ENCODE assay signal across 14 cellular contexts in genomic region chr4:147778942-147779341, GRCh38. TPM values are rescaled to one million over a fixed set of nuclear protein-coding genes. Genes with fewer than 3 reads are reported as not detected.
DNase-seq lines count a peak whose midpoint lies in the region; ATAC-seq and TF ChIP-seq lines count a peak whose summit lies in the region.
"Had no signal": no experiment of that assay in that cellular context is flagged by ENCODE, and none has a peak within 500 bp of the region (broad histone marks: within the 10 kb centered on the region; RNA-seq: fewer than 3 reads in every experiment).

No MANE protein-coding gene starts in this region.

- H3K9me3 ChIP-seq in heart left ventricle, result no peaks in the 10 kb centered on the region
- H3K9me3 ChIP-seq: Peyer's patch had no signal

- ATAC-seq in GM18499 (IDR thresholded peaks at IDR 0.05; ENCODE audit: insufficient read depth, unreplicated experiment) (peak; percentile 65), GM19463 (IDR thresholded peaks at IDR 0.05; ENCODE audit: unreplicated experiment) (peak; percentile 56), HG02885 (IDR thresholded peaks at IDR 0.05; ENCODE audit: poor library complexity, unreplicated experiment) (peak; percentile 77), HG03558 (IDR thresholded peaks at IDR 0.05; ENCODE audit: extremely low read depth, unreplicated experiment) (peak; percentile 29), heart left ventricle (no peak)
- ATAC-seq: esophagus mucosa had no signal

- WGBS in heart left ventricle, 4 donors, result 92 to 96% (median 94%) methylated on average over 7 of the region's 7 CpGs

- H3K27ac ChIP-seq in heart left ventricle, result peak overlapping the region in 2 of 12 donors; percentile 5 to 74
- H3K27ac ChIP-seq: Peyer's patch had no signal

- no peaks in the 10 kb centered on the region for H3K36me3 ChIP-seq in heart left ventricle
- H3K36me3 ChIP-seq: Peyer's patch had no signal

- peaks cover 0 to 76% (median 62%) of the 10 kb centered on the region in 12 donors for H3K4me1 ChIP-seq in heart left ventricle

- no peaks in the 10 kb centered on the region for H3K27me3 ChIP-seq in heart left ventricle
- H3K27me3 ChIP-seq: Peyer's patch had no signal

- intact Hi-C loops in heart left ventricle (cut with DNase I), result loop anchor here in 3 of 10 donors (1.0 to 10.0 kb wide), 3 partner anchors 18 to 56 kb away; no protein-coding TSS in a partner anchor

- no peak for TF ChIP-seq CTCF in heart left ventricle (IDR thresholded peaks at IDR 0.05)

- H3K4me3 ChIP-seq in heart left ventricle, result no peak overlapping the region
- H3K4me3 ChIP-seq: Peyer's patch, skin epidermis had no signal

- TF ChIP-seq POLR2A in heart left ventricle (IDR thresholded peaks at IDR 0.05), result no peak

- DNase-seq in ureter (ENCODE audit: low spot score), result no peak
- no peak for DNase-seq in heart left ventricle
- no peak for DNase-seq in SHP77 treated with DMSO at 0.1 percent for 48 hours (lab: John Stamatoyannopoulos, UW)
- no peak for DNase-seq in NCI-H2227 (lab: John Stamatoyannopoulos, UW; ENCODE audit: unreplicated experiment)
- DNase-seq: activated CD8-positive, alpha-beta memory T cell treated with anti-CD3 and anti-CD28 coated beads, Interleukin-2, amount 50 U/mL, for 48 hours; naive B cell; NCI-H1694 treated with DMSO at 0.1 percent for 48 hours; Peyer's patch had no signal

RNA-seq across cellular contexts. Expression of gene ARHGAP10, which starts 47.1 kb away (rescaled TPM):
- total RNA-seq in ureter (78.0 TPM), heart left ventricle (10 to 100 TPM; 30.6 to 64.2 (median 51.7) TPM)
- 10 to 100 TPM; 39.8 to 73.7 TPM for polyA plus RNA-seq in heart left ventricle

Comparison
In these comparisons a context has a peak if more than half of its experiments do, and no peak if none do; other contexts are left out.
1. ATAC-seq: peak in GM18499 (single experiment), GM19463 (single experiment), HG02885 (single experiment) and HG03558 (single experiment); none in heart left ventricle (0 of 4).